ENCODE assay signal across 18 cellular contexts in the genomic region with DNA sequence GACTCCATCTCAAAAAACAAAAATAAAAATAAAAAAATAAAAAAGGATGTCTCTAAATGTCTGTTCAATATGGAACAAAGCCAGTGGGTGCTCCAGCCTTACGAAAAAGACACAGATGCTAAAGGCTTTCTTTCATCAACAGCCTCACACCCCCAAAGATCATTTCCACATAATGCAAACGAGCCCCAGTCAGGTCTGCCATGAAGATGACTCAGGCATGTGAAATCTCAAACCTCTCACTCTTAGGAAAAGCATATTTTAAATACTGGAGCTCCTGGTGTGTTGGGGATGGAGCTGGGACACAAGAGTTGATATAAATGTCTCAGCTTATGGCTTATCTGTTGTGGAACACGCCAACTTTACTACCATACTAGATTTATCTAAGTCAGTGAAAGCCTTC. TPM values are rescaled to one million over a fixed set of nuclear protein-coding genes. Genes with fewer than 3 reads are reported as not detected.
DNase-seq lines count a peak whose midpoint lies in the region; ATAC-seq and TF ChIP-seq lines count a peak whose summit lies in the region.
"Had no signal": no experiment of that assay in that cellular context is flagged by ENCODE, and none has a peak within 500 bp of the region (broad histone marks: within the 10 kb centered on the region; RNA-seq: fewer than 3 reads in every experiment).

No MANE protein-coding gene starts in this region.

- H3K27ac ChIP-seq in Panc1 (ENCODE audit: low read length), result 0 out of 2 replicates have a peak overlapping the region, but pooled peaks have one; percentile 2
- no peak overlapping the region for H3K27ac ChIP-seq in mesendoderm (ENCODE audit: low read depth, low read length)
- H3K27ac ChIP-seq: left lung, psoas muscle had no signal

- CTCF ChIA-PET in Panc1 (lab: Charles Lee), result no interaction called here

- DNase-seq in EL (peak; percentile 89), Panc1 (ENCODE audit: low read depth, low spot score) (no peak), epidermal melanocyte (ENCODE audit: insufficient read length, low spot score) (peak; percentile 27), mesendoderm (peak; percentile 93), NCI-H446 treated with DMSO at 0.1 percent for 48 hours (lab: John Stamatoyannopoulos, UW) (no peak), DMS79 (lab: John Stamatoyannopoulos, UW) (no peak), 8988T (no peak)
- DNase-seq: activated CD8-positive, alpha-beta memory T cell treated with anti-CD3 and anti-CD28 coated beads, Interleukin-2, amount 50 U/mL, for 4 hours; cerebellar nuclear complex; hippocampal formation; left lung; NCI-H187; NCI-H69; psoas muscle; stimulated activated naive CD8-positive, alpha-beta T cell treated with anti-CD3 and anti-CD28 coated beads, Interleukin-15, amount 100 ng/mL, for 72 hours had no signal

- no peaks in the 10 kb centered on the region for H3K79me1 ChIP-seq in mesendoderm (ENCODE audit: low read length)

- no peak overlapping the region for H4K8ac ChIP-seq in mesendoderm (ENCODE audit: low read depth, low read length)

- H2AK5ac ChIP-seq in mesendoderm (ENCODE audit: low read length), result no peak overlapping the region

- H2BK120ac ChIP-seq in mesendoderm (ENCODE audit: low read depth, low read length), result no peak overlapping the region

- intact Hi-C loops in Panc1 (cut with micrococcal nuclease; ENCODE audit: unreplicated experiment), result no loop called here

- H2BK5ac ChIP-seq in mesendoderm (ENCODE audit: low read length), result peak overlapping the region; percentile 69

- POLR2A ChIA-PET in Panc1 (lab: Charles Lee), result no interaction called here

- no peak for TF ChIP-seq CTCF in Panc1 (IDR thresholded peaks at IDR 0.05)

- no peaks in the 10 kb centered on the region for H3K36me3 ChIP-seq in Panc1 (ENCODE audit: control insufficient read depth, insufficient read depth, low read length)
- H3K36me3 ChIP-seq in mesendoderm (ENCODE audit: control insufficient read depth, insufficient read depth, low read length), result no peaks in the 10 kb centered on the region
- H3K36me3 ChIP-seq: left lung had no signal

- H3K4me3 ChIP-seq in Panc1 (ENCODE audit: low read depth in 2 of 2, low read length in 2 of 2) (no peak overlapping the region), mesendoderm (ENCODE audit: low read length) (no peak overlapping the region)
- H3K4me3 ChIP-seq: left lung, psoas muscle had no signal

- no peaks in the 10 kb centered on the region for H3K79me2 ChIP-seq in mesendoderm (ENCODE audit: control insufficient read depth, insufficient read depth, low read length)

- peak overlapping the region; percentile 40 for H3K56ac ChIP-seq in mesendoderm (ENCODE audit: low read length)

- H3K23ac ChIP-seq in mesendoderm (ENCODE audit: low read length), result no peak overlapping the region

- ATAC-seq in Panc1 (no peak), GM21717 (IDR thresholded peaks at IDR 0.05; ENCODE audit: unreplicated experiment) (no peak)
- ATAC-seq: activated CD4-positive, CD25-positive, alpha-beta regulatory T cell treated with anti-CD3 and anti-CD28 coated beads, Interleukin-2, amount 50 U/mL, for 24 hours; activated naive CD4-positive, alpha-beta T cell treated with anti-CD3 and anti-CD28 coated beads, Interleukin-2, amount 50 U/mL, for 72 hours; left lung; psoas muscle; stimulated activated naive CD8-positive, alpha-beta T cell treated with anti-CD3 and anti-CD28 coated beads, Interleukin-15, amount 100 ng/mL, for 72 hours had no signal

- no peak overlapping the region for H3K9ac ChIP-seq in mesendoderm (ENCODE audit: low read length)

- H3K27me3 ChIP-seq in Panc1 (ENCODE audit: control insufficient read depth, insufficient read depth, low read length) (no peaks in the 10 kb centered on the region), mesendoderm (ENCODE audit: insufficient read depth, low read length, poor library complexity) (no peaks in the 10 kb centered on the region)

- no peaks in the 10 kb centered on the region for H3K9me3 ChIP-seq in Panc1 (ENCODE audit: control insufficient read depth, insufficient read depth, low read depth, low read length)
- H3K9me3 ChIP-seq: left lung, psoas muscle had no signal

- H4K5ac ChIP-seq in mesendoderm (ENCODE audit: low read length), result no peak overlapping the region

- H2BK15ac ChIP-seq in mesendoderm (replicated peaks; ENCODE audit: low read depth), result no peak overlapping the region

- no peak overlapping the region for H3K4ac ChIP-seq in mesendoderm (ENCODE audit: low read depth, low read length)

- H3K4me1 ChIP-seq in Panc1 (ENCODE audit: control insufficient read depth, insufficient read depth, low read length), result peaks cover 22% of the 10 kb centered on the region
- H3K4me1 ChIP-seq in mesendoderm (ENCODE audit: control insufficient read depth, low read depth, low read length), result peaks cover 9% of the 10 kb centered on the region

- in situ Hi-C loops in Panc1 (cut with HindIII; ENCODE audit: low pct_unique_long_range_greater_than_20kb, low sequenced_read_pairs), result no loop called here

- WGBS in mesendoderm (ENCODE audit: extremely low coverage, insufficient coverage, low lambda C conversion rate), result no CpG with 5 or more reads among the region's 3 CpGs

- no TSS peak for BruUV-seq in Panc1 (replicated peaks; lab: Mats Ljungman, UMichigan)

- no peak overlapping the region for H3K18ac ChIP-seq in mesendoderm (ENCODE audit: low read length)

- H3K4me2 ChIP-seq in mesendoderm (ENCODE audit: low read length), result no peak overlapping the region

RNA-seq across cellular contexts. Expression of a gene that starts 49.9 kb away (rescaled TPM):
- 0.57 TPM for total RNA-seq in Panc1 (2021; ENCODE audit: unreplicated experiment)
- 0.21 TPM for polyA plus RNA-seq in Panc1 (2012; ENCODE audit: insufficient read length)
- polyA plus RNA-seq in mesendoderm (2013, experiment 1 of 2), result 0.79 TPM
- polyA plus RNA-seq in mesendoderm (2013, experiment 2 of 2), result 0.85 TPM

Comparison
In these comparisons a context has a peak if more than half of its experiments do, and no peak if none do; other contexts are left out.
1. DNase-seq: peak in EL (single experiment), epidermal melanocyte (single experiment) and mesendoderm (single experiment); none in Panc1 (single experiment), NCI-H446 treated with DMSO at 0.1 percent for 48 hours (single experiment), DMS79 (single experiment) and 8988T (single experiment).